20 cellular contexts compared by ENCODE assay signal in the genomic region with DNA sequence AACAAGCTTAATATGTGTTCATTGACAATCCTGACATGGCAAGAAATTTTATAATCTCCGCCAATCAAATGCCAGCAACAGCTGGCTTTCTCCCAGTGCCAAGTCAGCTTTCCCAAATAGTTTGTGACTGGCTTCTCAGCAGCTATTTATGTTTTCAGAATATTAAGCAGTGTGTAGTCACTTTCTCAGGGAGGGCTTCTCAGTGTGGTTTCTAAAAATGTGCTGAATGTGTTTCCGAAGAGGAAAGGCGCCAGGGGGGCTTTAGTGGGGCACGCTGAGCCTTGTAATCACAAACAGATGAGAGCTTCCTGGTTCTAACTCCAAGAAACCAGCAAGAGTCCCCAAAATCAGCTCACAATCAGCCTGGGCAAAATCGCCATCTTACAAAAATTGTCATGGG.
DNase-seq lines count a peak whose midpoint lies in the region; ATAC-seq and TF ChIP-seq lines count a peak whose summit lies in the region.
"Had no signal": no experiment of that assay in that cellular context is flagged by ENCODE, and none has a peak within 500 bp of the region (broad histone marks: within the 10 kb centered on the region; RNA-seq: fewer than 3 reads in every experiment).

No MANE protein-coding gene starts in this region.

- H3K36me3 ChIP-seq in SK-N-MC (ENCODE audit: insufficient read depth, low read length) (no peaks in the 10 kb centered on the region), esophagus muscularis mucosa (no peaks in the 10 kb centered on the region)
- H3K36me3 ChIP-seq: BLaER1 treated with 17β-estradiol and CSF1 and Interleukin-3, amounts not matched to agents 10 nM and 100 nM; HAP-1; MG63 had no signal

- no peak overlapping the region for H3K4me3 Mint-ChIP-seq in osteocyte (ENCODE audit: unreplicated experiment)
- H3K4me3 Mint-ChIP-seq: CD8-positive, alpha-beta memory T cell had no signal

- 89% methylated on average over 5 of the region's 5 CpGs for WGBS in esophagus muscularis mucosa

- no peak for TF ChIP-seq EP300 in esophagus muscularis mucosa (IDR thresholded peaks at IDR 0.05)

- no peaks in the 10 kb centered on the region for H3K9me3 Mint-ChIP-seq in osteocyte (ENCODE audit: unreplicated experiment)
- H3K9me3 Mint-ChIP-seq: CD8-positive, alpha-beta memory T cell had no signal

- H3K27me3 ChIP-seq in esophagus muscularis mucosa = no peaks in the 10 kb centered on the region
- H3K27me3 ChIP-seq: BLaER1 treated with 17β-estradiol and CSF1 and Interleukin-3, amounts not matched to agents 10 nM and 100 nM; MG63 had no signal

- ATAC-seq in GM21576 (IDR thresholded peaks at IDR 0.05; ENCODE audit: unreplicated experiment) = no peak
- ATAC-seq: SK-N-SH treated with all-trans-retinoic acid at 6 μM for 48 hours had no signal

- H3K9me3 ChIP-seq in SK-N-MC (ENCODE audit: low read depth, low read length) (no peaks in the 10 kb centered on the region), esophagus muscularis mucosa (no peaks in the 10 kb centered on the region)
- H3K9me3 ChIP-seq: BLaER1 treated with 17β-estradiol and CSF1 and Interleukin-3, amounts not matched to agents 10 nM and 100 nM; HAP-1; MG63 had no signal

- TF ChIP-seq CTCF in esophagus muscularis mucosa (IDR thresholded peaks at IDR 0.05) (no peak), osteocyte (IDR thresholded peaks at IDR 0.05) (no peak)

- H3K36me3 Mint-ChIP-seq in osteocyte (ENCODE audit: unreplicated experiment) = no peaks in the 10 kb centered on the region
- H3K36me3 Mint-ChIP-seq: CD8-positive, alpha-beta memory T cell had no signal

- H3K9ac ChIP-seq in SK-N-MC (ENCODE audit: insufficient read length) = peak overlapping the region; percentile 87
- H3K9ac ChIP-seq: BLaER1 treated with 17β-estradiol and CSF1 and Interleukin-3, amounts not matched to agents 10 nM and 100 nM had no signal

- H3K27ac ChIP-seq in SK-N-MC (peak overlapping the region; percentile 100), esophagus muscularis mucosa (replicated peaks in 1 of 4) (no peak overlapping the region)
- H3K27ac ChIP-seq: BLaER1 treated with 17β-estradiol and CSF1 and Interleukin-3, amounts not matched to agents 10 nM and 100 nM had no signal

- H3K27ac Mint-ChIP-seq in osteocyte (ENCODE audit: unreplicated experiment) = peak overlapping the region; percentile 48
- H3K27ac Mint-ChIP-seq: CD8-positive, alpha-beta memory T cell had no signal

- DNase-seq in EH (ENCODE audit: low read depth) (peak; percentile 30), SK-N-MC (ENCODE audit: low read depth, low spot score) (peak; percentile 93), esophagus muscularis mucosa (ENCODE audit: extremely low spot score) (peak; percentile 55), osteocyte (ENCODE audit: extremely low spot score, unreplicated experiment) (no peak), NCI-H2196 (lab: John Stamatoyannopoulos, UW; ENCODE audit: unreplicated experiment) (no peak), DMS79 treated with DMSO at 0.1 percent for 48 hours (lab: John Stamatoyannopoulos, UW) (no peak), DMS 273 (lab: John Stamatoyannopoulos, UW; ENCODE audit: unreplicated experiment) (no peak)
- DNase-seq: CD8-positive, alpha-beta memory T cell; IMR-90; MG63; NCI-H1048; NCI-H1436 treated with DMSO at 0.1 percent for 48 hours; NCI-H2081; NCI-H2171 treated with DMSO at 0.1 percent for 48 hours; NCI-H748 treated with DMSO at 0.1 percent for 48 hours; SHP77 treated with DMSO at 0.1 percent for 48 hours had no signal

- H3K27me3 Mint-ChIP-seq in osteocyte (ENCODE audit: unreplicated experiment) = peaks cover 9% of the 10 kb centered on the region

- peak overlapping the region; percentile 73 for H3K4me3 ChIP-seq in SK-N-MC
- no peak overlapping the region for H3K4me3 ChIP-seq in esophagus muscularis mucosa
- H3K4me3 ChIP-seq: BLaER1 treated with 17β-estradiol and CSF1 and Interleukin-3, amounts not matched to agents 10 nM and 100 nM; HAP-1; MG63 had no signal

- peaks cover 16% of the 10 kb centered on the region for H3K4me1 Mint-ChIP-seq in osteocyte (ENCODE audit: unreplicated experiment)
- H3K4me1 Mint-ChIP-seq: CD8-positive, alpha-beta memory T cell had no signal

- H3K4me1 ChIP-seq in esophagus muscularis mucosa = no peaks in the 10 kb centered on the region
- H3K4me1 ChIP-seq: BLaER1 treated with 17β-estradiol and CSF1 and Interleukin-3, amounts not matched to agents 10 nM and 100 nM; HAP-1 had no signal

- intact Hi-C loops in esophagus muscularis mucosa (cut with DNase I) = loop anchor here (10.0 kb wide), 1 partner anchor 421 kb away; no protein-coding TSS in a partner anchor

- no peak for TF ChIP-seq POLR2A in esophagus muscularis mucosa (IDR thresholded peaks at IDR 0.05; ENCODE audit: low read depth)

Comparison
In these comparisons a context has a peak if more than half of its experiments do, and no peak if none do; other contexts are left out.
1. DNase-seq: peak in EH (single experiment), SK-N-MC (single experiment) and esophagus muscularis mucosa (single experiment); none in osteocyte (single experiment), NCI-H2196 (single experiment), DMS79 treated with DMSO at 0.1 percent for 48 hours (single experiment) and DMS 273 (single experiment).